Comparison of ENCODE assay signal across 1 cellular context in the genomic region with DNA sequence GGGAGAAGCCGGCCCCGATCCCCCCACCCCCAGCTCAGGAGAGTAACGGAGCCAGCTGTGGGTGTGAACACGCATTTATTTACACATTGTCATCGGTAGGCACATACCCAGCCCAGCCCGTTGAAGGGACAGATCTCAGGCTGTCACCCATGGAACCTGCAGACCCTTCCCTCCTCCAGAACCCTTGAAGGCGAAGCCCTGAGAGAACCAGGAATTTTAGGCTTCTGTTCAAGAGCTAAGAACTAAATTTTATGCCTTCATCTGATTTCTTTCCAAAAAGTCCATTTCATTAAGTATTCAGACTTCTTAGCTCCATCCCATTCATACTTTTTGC.
TF ChIP-seq lines count a peak whose summit lies in the region.

No MANE protein-coding gene starts in this region.

TF ChIP-seq in A549, 52 proteins besides CTCF, POLR2A, EP300 and RAD21 (continued from another document):
- TF ChIP-seq ZC3H11A (IDR thresholded peaks at IDR 0.05) (no peak), FOSL2 (IDR thresholded peaks at IDR 0.05) (no peak), FOSL2 (CRISPR knock-in tag; IDR thresholded peaks at IDR 0.05) (no peak)
- TF ChIP-seq, protein P1, sequence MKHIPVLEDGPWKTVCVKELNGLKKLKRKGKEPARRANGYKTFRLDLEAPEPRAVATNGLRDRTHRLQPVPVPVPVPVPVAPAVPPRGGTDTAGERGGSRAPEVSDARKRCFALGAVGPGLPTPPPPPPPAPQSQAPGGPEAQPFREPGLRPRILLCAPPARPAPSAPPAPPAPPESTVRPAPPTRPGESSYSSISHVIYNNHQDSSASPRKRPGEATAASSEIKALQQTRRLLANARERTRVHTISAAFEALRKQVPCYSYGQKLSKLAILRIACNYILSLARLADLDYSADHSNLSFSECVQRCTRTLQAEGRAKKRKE (CRISPR knock-in tag; IDR thresholded peaks at IDR 0.05; ENCODE audit: low read depth) = no peak
